13 cellular contexts compared by ENCODE assay signal in the genomic region with DNA sequence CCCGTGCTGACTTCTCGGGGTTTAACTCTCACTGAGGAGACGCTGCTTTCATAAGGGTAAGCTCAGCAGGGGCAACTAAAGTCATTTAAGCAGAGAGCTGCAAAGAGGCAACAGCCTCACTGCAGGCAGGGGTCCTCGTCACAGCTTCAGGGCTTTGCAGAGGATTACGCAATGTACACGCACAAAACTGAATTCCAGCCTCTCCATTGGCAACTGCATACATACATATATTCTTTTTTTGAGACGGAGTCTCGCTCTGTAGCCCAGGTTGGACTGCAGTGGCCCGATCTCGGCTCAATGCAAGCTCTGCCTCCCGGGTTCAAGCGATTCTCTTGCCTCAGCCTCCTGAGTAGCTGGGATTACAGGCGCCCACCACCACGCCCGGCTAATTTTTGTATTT. TPM values are rescaled to one million over a fixed set of nuclear protein-coding genes. Genes with fewer than 3 reads are reported as not detected.
DNase-seq lines count a peak whose midpoint lies in the region; ATAC-seq and TF ChIP-seq lines count a peak whose summit lies in the region.
"Had no signal": no experiment of that assay in that cellular context is flagged by ENCODE, and none has a peak within 500 bp of the region (broad histone marks: within the 10 kb centered on the region; RNA-seq: fewer than 3 reads in every experiment).

No MANE protein-coding gene starts in this region.

- TF ChIP-seq CTCF in nephron (IDR thresholded peaks at IDR 0.05; ENCODE audit: unreplicated experiment in 3 of 3): no peak

- DNase-seq in NOMO-1 (lab: John Stamatoyannopoulos, UW; ENCODE audit: unreplicated experiment in 2 of 2) (peak; percentile 30 to 45), NOMO-1 treated with dmso at 0.1 percent for 144 hours (lab: John Stamatoyannopoulos, UW; ENCODE audit: unreplicated experiment) (no peak), HuH-7.5 (ENCODE audit: low spot score) (peak; percentile 84), COLO668 (lab: John Stamatoyannopoulos, UW; ENCODE audit: unreplicated experiment) (no peak)
- no peak for DNase-seq in activated T-helper 1 cell treated with anti-CD3 and anti-CD28 coated beads, Interleukin-12 subunit alpha, Interleukin-12 subunit beta, Interleukin-2, Interleukin-4 antibody, amounts not matched to agents 30 ng/mL and 10 ng/mL and 1 ng/mL, durations not matched to agents 14 hours and 24 hours and 36 hours (ENCODE audit: low spot score)
- DNase-seq: activated CD4-positive, alpha-beta T cell treated with anti-CD3 and anti-CD28 coated beads, Interleukin-2, amount 10 ng/mL, durations not matched to agents 24 days and 14 days; activated naive CD4-positive, alpha-beta T cell treated with Interleukin-2 at 50 U/mL for 16 hours; NCI-H1092 treated with DMSO at 0.1 percent for 48 hours; Peyer's patch had no signal

- intact Hi-C loops in activated T-helper 1 cell treated with anti-CD3 and anti-CD28 coated beads, Interleukin-12 subunit alpha, Interleukin-12 subunit beta, Interleukin-2, Interleukin-4 antibody, amounts not matched to agents 30 ng/mL and 10 ng/mL and 1 ng/mL, durations not matched to agents 14 hours and 24 hours and 36 hours (cut with micrococcal nuclease): no loop called here

- H3K4me1 Mint-ChIP-seq in activated T-helper 1 cell treated with anti-CD3 and anti-CD28 coated beads, Interleukin-12 subunit alpha, Interleukin-12 subunit beta, Interleukin-2, Interleukin-4 antibody, amounts not matched to agents 30 ng/mL and 10 ng/mL and 1 ng/mL, durations not matched to agents 14 hours and 24 hours and 36 hours (ENCODE audit: low read depth): peaks cover 29% of the 10 kb centered on the region
- H3K4me1 Mint-ChIP-seq in nephron: peaks cover 11% of the 10 kb centered on the region

- peaks cover 15% of the 10 kb centered on the region for H3K36me3 Mint-ChIP-seq in activated T-helper 1 cell treated with anti-CD3 and anti-CD28 coated beads, Interleukin-12 subunit alpha, Interleukin-12 subunit beta, Interleukin-2, Interleukin-4 antibody, amounts not matched to agents 30 ng/mL and 10 ng/mL and 1 ng/mL, durations not matched to agents 14 hours and 24 hours and 36 hours (ENCODE audit: low read depth)
- H3K36me3 Mint-ChIP-seq in nephron (ENCODE audit: low read depth): peaks cover 6% of the 10 kb centered on the region

- ATAC-seq in GM18867 (IDR thresholded peaks at IDR 0.05; ENCODE audit: unreplicated experiment) (no peak), HG02571 (IDR thresholded peaks at IDR 0.05; ENCODE audit: unreplicated experiment) (no peak)
- ATAC-seq: HCT116 had no signal

- no peak overlapping the region for H3K27ac Mint-ChIP-seq in activated T-helper 1 cell treated with anti-CD3 and anti-CD28 coated beads, Interleukin-12 subunit alpha, Interleukin-12 subunit beta, Interleukin-2, Interleukin-4 antibody, amounts not matched to agents 30 ng/mL and 10 ng/mL and 1 ng/mL, durations not matched to agents 14 hours and 24 hours and 36 hours
- H3K27ac Mint-ChIP-seq in nephron: peak overlapping the region in 2 of 3 experiments; percentile 68 to 80
- H3K27ac Mint-ChIP-seq: activated CD4-positive, alpha-beta T cell treated with anti-CD3 and anti-CD28 coated beads, Interleukin-2, amount 10 ng/mL, durations not matched to agents 24 days and 14 days had no signal

- no peaks in the 10 kb centered on the region for H3K9me3 Mint-ChIP-seq in activated T-helper 1 cell treated with anti-CD3 and anti-CD28 coated beads, Interleukin-12 subunit alpha, Interleukin-12 subunit beta, Interleukin-2, Interleukin-4 antibody, amounts not matched to agents 30 ng/mL and 10 ng/mL and 1 ng/mL, durations not matched to agents 14 hours and 24 hours and 36 hours
- H3K9me3 Mint-ChIP-seq in nephron: no peaks in the 10 kb centered on the region
- H3K9me3 Mint-ChIP-seq: activated CD4-positive, alpha-beta T cell treated with anti-CD3 and anti-CD28 coated beads, Interleukin-2, amount 10 ng/mL, durations not matched to agents 24 days and 14 days had no signal

- peak overlapping the region; percentile 26 for H3K4me3 Mint-ChIP-seq in activated T-helper 1 cell treated with anti-CD3 and anti-CD28 coated beads, Interleukin-12 subunit alpha, Interleukin-12 subunit beta, Interleukin-2, Interleukin-4 antibody, amounts not matched to agents 30 ng/mL and 10 ng/mL and 1 ng/mL, durations not matched to agents 14 hours and 24 hours and 36 hours
- H3K4me3 Mint-ChIP-seq in nephron: peak overlapping the region; percentile 42 to 67 (median 63)

- no peaks in the 10 kb centered on the region for H3K27me3 Mint-ChIP-seq in activated T-helper 1 cell treated with anti-CD3 and anti-CD28 coated beads, Interleukin-12 subunit alpha, Interleukin-12 subunit beta, Interleukin-2, Interleukin-4 antibody, amounts not matched to agents 30 ng/mL and 10 ng/mL and 1 ng/mL, durations not matched to agents 14 hours and 24 hours and 36 hours (ENCODE audit: insufficient read depth)
- no peaks in the 10 kb centered on the region for H3K27me3 Mint-ChIP-seq in nephron (ENCODE audit: low read depth)
- H3K27me3 Mint-ChIP-seq: activated CD4-positive, alpha-beta T cell treated with anti-CD3 and anti-CD28 coated beads, Interleukin-2, amount 10 ng/mL, durations not matched to agents 24 days and 14 days had no signal

RNA-seq across cellular contexts. Expression of gene GMEB2, which starts 2.4 kb away (rescaled TPM):
- 13.4 and 13.7 TPM in 2 replicates for total RNA-seq in activated T-helper 1 cell treated with anti-CD3 and anti-CD28 coated beads, Interleukin-12 subunit alpha, Interleukin-12 subunit beta, Interleukin-2, Interleukin-4 antibody, amounts not matched to agents 30 ng/mL and 10 ng/mL and 1 ng/mL, durations not matched to agents 14 hours and 24 hours and 36 hours

RNA-seq across cellular contexts. Expression of gene STMN3, which starts 28.7 kb away (rescaled TPM):
- total RNA-seq in activated T-helper 1 cell treated with anti-CD3 and anti-CD28 coated beads, Interleukin-12 subunit alpha, Interleukin-12 subunit beta, Interleukin-2, Interleukin-4 antibody, amounts not matched to agents 30 ng/mL and 10 ng/mL and 1 ng/mL, durations not matched to agents 14 hours and 24 hours and 36 hours: 5.3 and 5.5 TPM in 2 replicates

RNA-seq across cellular contexts. Expression of gene RTEL1, which starts 33.6 kb away (rescaled TPM):
- total RNA-seq in activated T-helper 1 cell treated with anti-CD3 and anti-CD28 coated beads, Interleukin-12 subunit alpha, Interleukin-12 subunit beta, Interleukin-2, Interleukin-4 antibody, amounts not matched to agents 30 ng/mL and 10 ng/mL and 1 ng/mL, durations not matched to agents 14 hours and 24 hours and 36 hours: 54.4 and 55.5 TPM in 2 replicates

RNA-seq across cellular contexts. Expression of gene HELZ2, which starts 50.4 kb away (rescaled TPM):
- 17.9 and 18.9 TPM in 2 replicates for total RNA-seq in activated T-helper 1 cell treated with anti-CD3 and anti-CD28 coated beads, Interleukin-12 subunit alpha, Interleukin-12 subunit beta, Interleukin-2, Interleukin-4 antibody, amounts not matched to agents 30 ng/mL and 10 ng/mL and 1 ng/mL, durations not matched to agents 14 hours and 24 hours and 36 hours

Comparison
In these comparisons a context has a peak if more than half of its experiments do, and no peak if none do; other contexts are left out.
1. DNase-seq: peak in NOMO-1 (2 of 2) and HuH-7.5 (single experiment); none in NOMO-1 treated with dmso at 0.1 percent for 144 hours (single experiment), activated T-helper 1 cell treated with anti-CD3 and anti-CD28 coated beads, Interleukin-12 subunit alpha, Interleukin-12 subunit beta, Interleukin-2, Interleukin-4 antibody, amounts not matched to agents 30 ng/mL and 10 ng/mL and 1 ng/mL, durations not matched to agents 14 hours and 24 hours and 36 hours (single experiment) and COLO668 (single experiment).